In the genomic region with DNA sequence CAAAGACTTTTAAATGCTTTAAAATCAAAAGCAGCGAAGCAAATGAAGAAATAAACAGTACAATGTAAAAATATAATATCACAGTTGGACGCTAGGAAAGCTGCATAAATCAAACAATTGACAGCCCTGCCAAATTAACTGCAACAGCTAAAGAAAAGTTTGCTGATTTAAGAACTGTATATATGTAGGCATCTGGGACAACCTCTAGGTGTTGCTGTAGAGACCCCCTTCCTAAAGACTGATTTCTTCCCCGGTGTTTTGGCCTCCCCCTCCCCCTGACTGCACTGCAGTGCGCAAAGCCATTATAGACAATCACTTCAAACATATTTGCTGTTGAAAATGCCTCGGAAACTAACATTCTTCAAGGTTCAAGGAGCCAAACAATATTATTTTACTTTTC, we compare ENCODE assay signal across 8 cellular contexts. TPM values are rescaled to one million over a fixed set of nuclear protein-coding genes. Genes with fewer than 3 reads are reported as not detected.
DNase-seq lines count a peak whose midpoint lies in the region; ATAC-seq and TF ChIP-seq lines count a peak whose summit lies in the region.

No MANE protein-coding gene starts in this region.

- intact Hi-C loops in upper lobe of right lung (cut with DNase I) = no loop called here

- ATAC-seq in GM21381 (IDR thresholded peaks at IDR 0.05; ENCODE audit: unreplicated experiment) (peak; percentile 39), upper lobe of right lung (no peak), GM21515 (IDR thresholded peaks at IDR 0.05; ENCODE audit: unreplicated experiment) (no peak)

- H3K27ac ChIP-seq in upper lobe of right lung = no peak overlapping the region

- TF ChIP-seq CTCF in astrocyte of the cerebellum (IDR thresholded peaks at IDR 0.05; ENCODE audit: low read depth, low read length, missing control alignments) (peak; percentile 63), kidney epithelial cell (IDR thresholded peaks at IDR 0.05; ENCODE audit: insufficient read depth, low read length, poor library complexity, severe bottlenecking) (peak; percentile 56), upper lobe of right lung (IDR thresholded peaks at IDR 0.05) (no peak)

- peaks cover 8% of the 10 kb centered on the region for H3K4me1 ChIP-seq in upper lobe of right lung

- H3K36me3 ChIP-seq in kidney epithelial cell (ENCODE audit: control insufficient read depth, insufficient read depth, low read length) (no peaks in the 10 kb centered on the region), upper lobe of right lung (no peaks in the 10 kb centered on the region)

- peak overlapping the region; percentile 90 for H3K4me3 ChIP-seq in astrocyte of the cerebellum (ENCODE audit: low read depth, low read length)
- peak overlapping the region; percentile 54 for H3K4me3 ChIP-seq in kidney epithelial cell (ENCODE audit: low read depth, low read length)
- peak overlapping the region; percentile 47 for H3K4me3 ChIP-seq in upper lobe of right lung

- in situ Hi-C loops in astrocyte of the cerebellum (cut with HindIII; ENCODE audit: low sequenced_read_pairs) = no loop called here

- H3K9me3 ChIP-seq in upper lobe of right lung = no peaks in the 10 kb centered on the region

- H3K27me3 ChIP-seq in kidney epithelial cell (ENCODE audit: control insufficient read depth, insufficient read depth, low read length) (no peaks in the 10 kb centered on the region), upper lobe of right lung (peaks cover 50% of the 10 kb centered on the region)

- peak; percentile 78 for DNase-seq in DMS 273 (lab: John Stamatoyannopoulos, UW; ENCODE audit: unreplicated experiment)
- peak; percentile 45 for DNase-seq in NCI-H2227 (lab: John Stamatoyannopoulos, UW; ENCODE audit: unreplicated experiment)
- DNase-seq in astrocyte of the cerebellum (ENCODE audit: low read depth) = no peak
- no peak for DNase-seq in kidney epithelial cell (ENCODE audit: low read depth)
- no peak for DNase-seq in upper lobe of right lung
- no peak for DNase-seq in stimulated activated CD4-positive, alpha-beta T cell treated with anti-CD3 and anti-CD28 coated beads, Interleukin-12 subunit alpha, Interleukin-12 subunit beta, amount 100 ng/mL, for 4 hours

RNA-seq across cellular contexts. Expression of a gene that starts 1.1 kb away (rescaled TPM):
- total RNA-seq in kidney epithelial cell (2.8 and 3.3 TPM in 2 replicates), upper lobe of right lung (0.17 TPM)

RNA-seq across cellular contexts. Expression of a gene that starts 58.2 kb away (rescaled TPM):
- total RNA-seq in kidney epithelial cell = 4.6 and 5.5 TPM in 2 replicates
- total RNA-seq in upper lobe of right lung = 0.55 TPM

Comparison
In these comparisons a context has a peak if more than half of its experiments do, and no peak if none do; other contexts are left out.
1. DNase-seq: peak in DMS 273 (single experiment) and NCI-H2227 (single experiment); none in astrocyte of the cerebellum (single experiment), kidney epithelial cell (single experiment), upper lobe of right lung (single experiment) and stimulated activated CD4-positive, alpha-beta T cell treated with anti-CD3 and anti-CD28 coated beads, Interleukin-12 subunit alpha, Interleukin-12 subunit beta, amount 100 ng/mL, for 4 hours (single experiment).
2. Peak in every context shown above with its lines, with median percentiles within 50 percentile points of each other: H3K4me3 ChIP-seq.